In genomic region chr1:43932786-43933385, GRCh38 we compare ENCODE assay signal across 7 cellular contexts. TPM values are rescaled to one million over a fixed set of nuclear protein-coding genes. Genes with fewer than 3 reads are reported as not detected.
DNase-seq lines count a peak whose midpoint lies in the region; ATAC-seq and TF ChIP-seq lines count a peak whose summit lies in the region.

No MANE protein-coding gene starts in this region.

- peaks cover 1% of the 10 kb centered on the region for H3K36me3 ChIP-seq in H7 (replicated peaks; ENCODE audit: control insufficient read depth, insufficient read depth, low read length)
- peaks cover 3 to 10% (median 5%) of the 10 kb centered on the region in 3 donors for H3K36me3 ChIP-seq in skeletal muscle tissue (ENCODE audit: control insufficient read depth in 3 of 3, insufficient read depth in 3 of 3, low read length in 3 of 3)
- no peaks in the 10 kb centered on the region for H3K36me3 ChIP-seq in BE2C

- DNase-seq in H7 (no peak), RPMI7951 (ENCODE audit: low read depth) (peak; percentile 72), fibroblast of mammary gland (ENCODE audit: low read depth) (peak; percentile 57), NCI-H2196 (lab: John Stamatoyannopoulos, UW; ENCODE audit: unreplicated experiment) (no peak), BE2C (no peak)

- H3K4me3 ChIP-seq in H7 (ENCODE audit: insufficient read depth, low read depth, low read length) (peak overlapping the region; percentile 65), fibroblast of mammary gland (ENCODE audit: control insufficient read depth, low read depth, low read length) (peak overlapping the region; percentile 42), skeletal muscle tissue (ENCODE audit: low read length in 3 of 3) (peak overlapping the region; percentile 15 to 58 (median 30)), BE2C (ENCODE audit: low read depth, low read length) (no peak overlapping the region)

- H3K9ac ChIP-seq in skeletal muscle tissue (ENCODE audit: low read depth in 1 of 3, low read length in 3 of 3): peak overlapping the region in 2 of 3 donors; percentile 20 to 66

- no peak overlapping the region for H3K27ac ChIP-seq in skeletal muscle tissue (ENCODE audit: low read depth, low read length)

- H3K27me3 ChIP-seq in H7 (ENCODE audit: control insufficient read depth, insufficient read depth, low read length) (peaks cover 16% of the 10 kb centered on the region), skeletal muscle tissue (ENCODE audit: control insufficient read depth in 3 of 3, insufficient read depth in 3 of 3, low read length in 3 of 3) (peaks cover 0 to 9% (median 7%) of the 10 kb centered on the region in 3 donors), BE2C (no peaks in the 10 kb centered on the region)

- TF ChIP-seq CTCF in fibroblast of mammary gland (conservative IDR thresholded peaks at IDR 0.05; ENCODE audit: control insufficient read depth, insufficient read depth, low read depth, low read length) (no peak), BE2C (IDR thresholded peaks at IDR 0.05; ENCODE audit: low read depth, low read length) (no peak)

- ATAC-seq in GM19328 (IDR thresholded peaks at IDR 0.05; ENCODE audit: unreplicated experiment): no peak

- peaks cover 16 to 36% (median 33%) of the 10 kb centered on the region in 3 donors for H3K4me1 ChIP-seq in skeletal muscle tissue (ENCODE audit: control insufficient read depth in 3 of 3, insufficient read depth in 3 of 3, low read length in 3 of 3)
- H3K4me1 ChIP-seq in BE2C: no peaks in the 10 kb centered on the region

- H3K9me3 ChIP-seq in skeletal muscle tissue (ENCODE audit: control insufficient read depth in 3 of 3, low read length in 3 of 3) (no peaks in the 10 kb centered on the region), BE2C (no peaks in the 10 kb centered on the region)

RNA-seq across cellular contexts. Expression of gene ARTN, which starts 0.7 kb away (rescaled TPM):
- 9.7 and 11.3 TPM in 2 replicates for total RNA-seq in H7 (2014; rRNA removed; shearing (Covaris generic))
- 9.1 and 10.7 TPM in 2 replicates for total RNA-seq in RPMI7951 (2014; rRNA removed; shearing (Covaris generic))
- total RNA-seq in skeletal muscle tissue: not detected
- polyA plus RNA-seq in BE2C (2012; ENCODE audit: insufficient read depth, insufficient read length, low read depth): not detected

RNA-seq across cellular contexts. Expression of gene IPO13, which starts 13.9 kb away (rescaled TPM):
- 29.2 and 34.2 TPM in 2 replicates for total RNA-seq in H7 (2014; rRNA removed; shearing (Covaris generic))
- 23.2 and 25.8 TPM in 2 replicates for total RNA-seq in RPMI7951 (2014; rRNA removed; shearing (Covaris generic))
- total RNA-seq in skeletal muscle tissue: 11.0 TPM
- polyA plus RNA-seq in BE2C (2012; ENCODE audit: insufficient read depth, insufficient read length, low read depth): 17.4 TPM

RNA-seq across cellular contexts. Expression of gene DPH2, which starts 36.9 kb away (rescaled TPM):
- 75.4 and 83.4 TPM in 2 replicates for total RNA-seq in H7 (2014; rRNA removed; shearing (Covaris generic))
- 25.5 and 27.6 TPM in 2 replicates for total RNA-seq in RPMI7951 (2014; rRNA removed; shearing (Covaris generic))
- total RNA-seq in skeletal muscle tissue: 9.9 TPM
- 116 TPM for polyA plus RNA-seq in BE2C (2012; ENCODE audit: insufficient read depth, insufficient read length, low read depth)

RNA-seq across cellular contexts. Expression of gene ATP6V0B, which starts 41.9 kb away (rescaled TPM):
- 196 and 237 TPM in 2 replicates for total RNA-seq in H7 (2014; rRNA removed; shearing (Covaris generic))
- total RNA-seq in RPMI7951 (2014; rRNA removed; shearing (Covaris generic)): 221 and 293 TPM in 2 replicates
- 73.1 TPM for total RNA-seq in skeletal muscle tissue
- polyA plus RNA-seq in BE2C (2012; ENCODE audit: insufficient read depth, insufficient read length, low read depth): 402 TPM

RNA-seq across cellular contexts. Expression of gene B4GALT2, which starts 46.1 kb away (rescaled TPM):
- 207 and 217 TPM in 2 replicates for total RNA-seq in H7 (2014; rRNA removed; shearing (Covaris generic))
- total RNA-seq in RPMI7951 (2014; rRNA removed; shearing (Covaris generic)): 69.8 and 78.1 TPM in 2 replicates
- total RNA-seq in skeletal muscle tissue: 29.7 TPM
- polyA plus RNA-seq in BE2C (2012; ENCODE audit: insufficient read depth, insufficient read length, low read depth): 49.7 TPM

Comparison
In these comparisons a context has a peak if more than half of its experiments do, and no peak if none do; other contexts are left out.
1. DNase-seq: peak in RPMI7951 (single experiment) and fibroblast of mammary gland (single experiment); none in H7 (single experiment), NCI-H2196 (single experiment) and BE2C (single experiment).
2. RNA of gene ARTN, which starts 0.7 kb away (total RNA-seq): 9.7 to 11.3 TPM in H7 and 9.1 to 10.7 TPM in RPMI7951; not detected in skeletal muscle tissue (single experiment); every median in the first group is over 10 times any median in the second.